In the genomic region with DNA sequence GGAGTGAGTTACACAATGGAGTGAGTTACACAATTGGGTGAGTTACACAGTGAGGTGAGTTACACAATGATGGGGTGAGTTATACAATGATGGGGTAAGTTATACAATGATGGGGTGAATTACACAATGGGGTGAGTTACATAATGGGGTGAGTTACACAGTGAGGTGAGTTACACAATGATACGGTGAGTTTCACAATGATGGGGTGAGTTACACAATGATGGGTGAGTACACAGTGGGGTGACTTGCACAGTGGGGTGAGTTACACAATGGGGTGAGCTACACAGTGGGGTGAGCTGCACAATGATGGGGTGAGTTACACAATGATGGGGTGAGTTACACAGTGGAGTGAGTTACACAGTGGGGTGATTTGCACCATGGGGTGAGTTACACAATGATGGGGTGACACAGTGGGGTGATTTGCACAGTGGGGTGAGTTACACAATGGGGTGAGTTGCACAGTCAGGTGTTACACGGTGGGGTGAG, we compare ENCODE assay signal across 15 cellular contexts. TPM values are rescaled to one million over a fixed set of nuclear protein-coding genes. Genes with fewer than 3 reads are reported as not detected.
DNase-seq lines count a peak whose midpoint lies in the region; ATAC-seq and TF ChIP-seq lines count a peak whose summit lies in the region.
"Had no signal": no experiment of that assay in that cellular context is flagged by ENCODE, and none has a peak within 500 bp of the region (broad histone marks: within the 10 kb centered on the region; RNA-seq: fewer than 3 reads in every experiment).

No MANE protein-coding gene starts in this region.

- H3K4me3 ChIP-seq in gastrocnemius medialis, result no peak overlapping the region
- H3K4me3 ChIP-seq: SJSA1, thyroid gland had no signal

- intact Hi-C loops in activated CD8-positive, alpha-beta T cell treated with anti-CD3 and anti-CD28 coated beads for 36 hours (cut with micrococcal nuclease), result no loop called here
- intact Hi-C loops in gastrocnemius medialis (cut with DNase I; ENCODE audit: low total_unique reads), result no loop called here

- peaks cover 4 to 10% (median 10%) of the 10 kb centered on the region in 3 donors for H3K27me3 ChIP-seq in gastrocnemius medialis
- H3K27me3 ChIP-seq: SJSA1, thyroid gland had no signal

- POLR2A ChIA-PET in activated CD8-positive, alpha-beta T cell treated with anti-CD3 and anti-CD28 coated beads, Interleukin-2, amount 10 ng/mL, durations not matched to agents 7 days and 5 days (lab: Charles Lee), result no interaction called here
- POLR2A ChIA-PET in activated CD8-positive, alpha-beta T cell treated with anti-CD3 and anti-CD28 coated beads for 36 hours (lab: Charles Lee), result interaction anchor here (1.1 kb wide), 1 partner anchor 8 kb away, joined by 4 read pairs; no protein-coding TSS in a partner anchor

- TF ChIP-seq POLR2A in gastrocnemius medialis (IDR thresholded peaks at IDR 0.05), result no peak

- H3K27ac ChIP-seq in gastrocnemius medialis, result peak overlapping the region in 1 of 4 donors; percentile 9
- H3K27ac ChIP-seq: SJSA1, thyroid gland had no signal

- H3K9me3 Mint-ChIP-seq in activated CD8-positive, alpha-beta T cell treated with anti-CD3 and anti-CD28 coated beads, Interleukin-2, amount 10 ng/mL, durations not matched to agents 7 days and 5 days (ENCODE audit: insufficient read depth), result no peaks in the 10 kb centered on the region
- H3K9me3 Mint-ChIP-seq in activated CD8-positive, alpha-beta T cell treated with anti-CD3 and anti-CD28 coated beads for 36 hours, result no peaks in the 10 kb centered on the region

- CTCF ChIA-PET in activated CD8-positive, alpha-beta T cell treated with anti-CD3 and anti-CD28 coated beads, Interleukin-2, amount 10 ng/mL, durations not matched to agents 7 days and 5 days (lab: Charles Lee), result no interaction called here
- CTCF ChIA-PET in activated CD8-positive, alpha-beta T cell treated with anti-CD3 and anti-CD28 coated beads for 36 hours (lab: Charles Lee), result no interaction called here

- no peaks in the 10 kb centered on the region for H3K9me3 ChIP-seq in gastrocnemius medialis
- H3K9me3 ChIP-seq: thyroid gland had no signal

- no peak overlapping the region for H3K4me3 Mint-ChIP-seq in activated CD8-positive, alpha-beta T cell treated with anti-CD3 and anti-CD28 coated beads, Interleukin-2, amount 10 ng/mL, durations not matched to agents 7 days and 5 days
- H3K4me3 Mint-ChIP-seq in activated CD8-positive, alpha-beta T cell treated with anti-CD3 and anti-CD28 coated beads for 36 hours, result no peak overlapping the region

- ATAC-seq in activated CD8-positive, alpha-beta T cell treated with anti-CD3 and anti-CD28 coated beads, Interleukin-2, amount 10 ng/mL, durations not matched to agents 7 days and 5 days, result no peak
- ATAC-seq in activated CD8-positive, alpha-beta T cell treated with anti-CD3 and anti-CD28 coated beads for 36 hours, result no peak
- ATAC-seq in esophagus mucosa, result peak; percentile 42
- peak; percentile 58 to 83 for ATAC-seq in gastrocnemius medialis

- H3K27me3 Mint-ChIP-seq in activated CD8-positive, alpha-beta T cell treated with anti-CD3 and anti-CD28 coated beads, Interleukin-2, amount 10 ng/mL, durations not matched to agents 7 days and 5 days (ENCODE audit: low read depth), result peaks cover 22% of the 10 kb centered on the region
- peaks cover 25% of the 10 kb centered on the region for H3K27me3 Mint-ChIP-seq in activated CD8-positive, alpha-beta T cell treated with anti-CD3 and anti-CD28 coated beads for 36 hours

- H3K36me3 ChIP-seq in gastrocnemius medialis, result no peaks in the 10 kb centered on the region
- H3K36me3 ChIP-seq: SJSA1, thyroid gland had no signal

- peak; percentile 16 for DNase-seq in activated CD8-positive, alpha-beta T cell treated with anti-CD3 and anti-CD28 coated beads, Interleukin-2, amount 10 ng/mL, durations not matched to agents 7 days and 5 days
- DNase-seq in activated CD8-positive, alpha-beta T cell treated with anti-CD3 and anti-CD28 coated beads for 36 hours, result no peak
- peak; percentile 11 for DNase-seq in NCI-H460 (ENCODE audit: extremely low read depth, low read depth)
- DNase-seq in gastrocnemius medialis, result peak in 1 of 2 donors; percentile 54
- no peak for DNase-seq in hepatic stellate cell (ENCODE audit: low spot score)
- no peak for DNase-seq in A172 (ENCODE audit: low spot score)
- no peak for DNase-seq in HUDEP-2 (lab: John Stamatoyannopoulos, UW; ENCODE audit: unreplicated experiment in 76 of 76)
- DNase-seq: activated T-cell treated with anti-CD3 and anti-CD28 coated beads for 4 hours, amygdala, Calu3, hippocampal formation, NCI-H2081 treated with DMSO at 0.1 percent for 48 hours, thyroid gland had no signal

- no peaks in the 10 kb centered on the region for H3K4me1 Mint-ChIP-seq in activated CD8-positive, alpha-beta T cell treated with anti-CD3 and anti-CD28 coated beads, Interleukin-2, amount 10 ng/mL, durations not matched to agents 7 days and 5 days (ENCODE audit: low read depth)
- H3K4me1 Mint-ChIP-seq in activated CD8-positive, alpha-beta T cell treated with anti-CD3 and anti-CD28 coated beads for 36 hours (ENCODE audit: low read depth), result no peaks in the 10 kb centered on the region

- H3K36me3 Mint-ChIP-seq in activated CD8-positive, alpha-beta T cell treated with anti-CD3 and anti-CD28 coated beads, Interleukin-2, amount 10 ng/mL, durations not matched to agents 7 days and 5 days (ENCODE audit: low read depth), result no peaks in the 10 kb centered on the region
- no peaks in the 10 kb centered on the region for H3K36me3 Mint-ChIP-seq in activated CD8-positive, alpha-beta T cell treated with anti-CD3 and anti-CD28 coated beads for 36 hours (ENCODE audit: low read depth)

- no peak for TF ChIP-seq CTCF in activated CD8-positive, alpha-beta T cell treated with anti-CD3 and anti-CD28 coated beads for 36 hours (IDR thresholded peaks at IDR 0.05)
- TF ChIP-seq CTCF in gastrocnemius medialis (IDR thresholded peaks at IDR 0.05 in 4 of 5, conservative IDR thresholded peaks at IDR 0.05 in 1 of 5), result no peak

- in situ Hi-C loops in gastrocnemius medialis (cut with MboI; ENCODE audit: low sequenced_read_pairs in 4 of 4), result no loop called here

- no peaks in the 10 kb centered on the region for H3K4me1 ChIP-seq in gastrocnemius medialis
- H3K4me1 ChIP-seq: thyroid gland had no signal

- H3K27ac Mint-ChIP-seq in activated CD8-positive, alpha-beta T cell treated with anti-CD3 and anti-CD28 coated beads, Interleukin-2, amount 10 ng/mL, durations not matched to agents 7 days and 5 days, result no peak overlapping the region
- H3K27ac Mint-ChIP-seq in activated CD8-positive, alpha-beta T cell treated with anti-CD3 and anti-CD28 coated beads for 36 hours, result no peak overlapping the region

RNA-seq across cellular contexts. Expression of a gene that starts 52.5 kb away (rescaled TPM):
- under 1 TPM; 0.53 to 0.65 TPM for total RNA-seq in activated CD8-positive, alpha-beta T cell treated with anti-CD3 and anti-CD28 coated beads, Interleukin-2, amount 10 ng/mL, durations not matched to agents 7 days and 5 days
- total RNA-seq in activated CD8-positive, alpha-beta T cell treated with anti-CD3 and anti-CD28 coated beads for 36 hours, result under 1 TPM; 0.23 to 0.25 TPM
- 12.0 and 13.6 TPM in 2 replicates for total RNA-seq in NCI-H460 (2014; rRNA removed; shearing (Covaris generic))
- polyA plus RNA-seq in NCI-H460 (2014; cell fraction: nucleus; rRNA removed), result 40.6 and 45.9 TPM in 2 replicates
- total RNA-seq in esophagus mucosa, result 34.8 TPM
- total RNA-seq in gastrocnemius medialis, result 100 to 1,000 TPM in 1 of 4 donors, 10 to 100 TPM in 3; 68.6 to 122 (median 86.3) TPM
- 30.7 and 55.3 TPM in 2 replicates for total RNA-seq in A172 (2014; rRNA removed; shearing (Covaris generic))

RNA-seq across cellular contexts. Expression of a gene that starts 57.5 kb away (rescaled TPM):
- 1 to 10 TPM; 2.2 to 3.1 TPM for total RNA-seq in activated CD8-positive, alpha-beta T cell treated with anti-CD3 and anti-CD28 coated beads, Interleukin-2, amount 10 ng/mL, durations not matched to agents 7 days and 5 days
- total RNA-seq in activated CD8-positive, alpha-beta T cell treated with anti-CD3 and anti-CD28 coated beads for 36 hours, result 1 to 10 TPM; 1.6 to 1.9 TPM
- 0.06 TPM in 1 of 2 replicates, not detected in the other for total RNA-seq in NCI-H460 (2014; rRNA removed; shearing (Covaris generic))
- 0.10 TPM in 1 of 2 replicates, not detected in the other for polyA plus RNA-seq in NCI-H460 (2014; cell fraction: nucleus; rRNA removed)
- 0.08 TPM for total RNA-seq in esophagus mucosa
- total RNA-seq in gastrocnemius medialis, result under 1 TPM in 3 of 4 donors, not detected in 1; 0.10 to 0.69 (median 0.15) TPM
- total RNA-seq in A172 (2014; rRNA removed; shearing (Covaris generic)), result 0.02 and 0.12 TPM in 2 replicates
- total RNA-seq: SJSA1 had no signal

Comparison
In these comparisons a context has a peak if more than half of its experiments do, and no peak if none do; other contexts are left out.
1. DNase-seq: peak in activated CD8-positive, alpha-beta T cell treated with anti-CD3 and anti-CD28 coated beads, Interleukin-2, amount 10 ng/mL, durations not matched to agents 7 days and 5 days (single experiment) and NCI-H460 (single experiment); none in activated CD8-positive, alpha-beta T cell treated with anti-CD3 and anti-CD28 coated beads for 36 hours (single experiment), hepatic stellate cell (single experiment), A172 (single experiment) and HUDEP-2 (0 of 76).
2. ATAC-seq: peak in esophagus mucosa (single experiment) and gastrocnemius medialis (2 of 2); none in activated CD8-positive, alpha-beta T cell treated with anti-CD3 and anti-CD28 coated beads, Interleukin-2, amount 10 ng/mL, durations not matched to agents 7 days and 5 days (single experiment) and activated CD8-positive, alpha-beta T cell treated with anti-CD3 and anti-CD28 coated beads for 36 hours (single experiment).